Comparison of ENCODE assay signal across 2 cellular contexts in genomic region chr9:79986437-79986836, GRCh38.
TF ChIP-seq lines count a peak whose summit lies in the region.

No MANE protein-coding gene starts in this region.

TF ChIP-seq in HepG2, 621 proteins besides CTCF, POLR2A, EP300 and RAD21:
- TF ChIP-seq ZNF841 (CRISPR knock-in tag; IDR thresholded peaks at IDR 0.05; ENCODE audit: borderline replicate concordance) (no peak), ADNP (CRISPR knock-in tag; IDR thresholded peaks at IDR 0.05) (no peak), CCDC6 (CRISPR knock-in tag; IDR thresholded peaks at IDR 0.05) (no peak), ELF1 (CRISPR knock-in tag; IDR thresholded peaks at IDR 0.05) (no peak), LBX2 (CRISPR knock-in tag; IDR thresholded peaks at IDR 0.05; ENCODE audit: borderline replicate concordance) (no peak), MZF1 (CRISPR knock-in tag; IDR thresholded peaks at IDR 0.05; ENCODE audit: borderline replicate concordance) (no peak), MAFK (conservative IDR thresholded peaks at IDR 0.05 in 1 of 2, IDR thresholded peaks at IDR 0.05 in 1 of 2; ENCODE audit: low read length in 2 of 2) (peak; percentile 78 to 92), ZNF460 (CRISPR knock-in tag; IDR thresholded peaks at IDR 0.05; ENCODE audit: borderline replicate concordance) (no peak), MAFF (IDR thresholded peaks at IDR 0.05; ENCODE audit: low read depth, low read length) (peak; percentile 88), ZNF207 (IDR thresholded peaks at IDR 0.05; ENCODE audit: borderline replicate concordance) (no peak), ZNF720 (CRISPR knock-in tag; IDR thresholded peaks at IDR 0.05) (no peak), ZNF780A (CRISPR knock-in tag; IDR thresholded peaks at IDR 0.05) (no peak), CREM (IDR thresholded peaks at IDR 0.05) (no peak), CREM (CRISPR knock-in tag; IDR thresholded peaks at IDR 0.05) (no peak), NKX3-1 (CRISPR knock-in tag; IDR thresholded peaks at IDR 0.05) (no peak), SATB2 (CRISPR knock-in tag; IDR thresholded peaks at IDR 0.05) (no peak)

TF ChIP-seq in IMR-90, 13 proteins besides CTCF, POLR2A, EP300 and RAD21:
- TF ChIP-seq RFX5 (IDR thresholded peaks at IDR 0.05; ENCODE audit: low read depth, low read length) (no peak), MAFK (IDR thresholded peaks at IDR 0.05; ENCODE audit: low read depth, low read length) (peak; percentile 88)
